1 cellular context compared by ENCODE assay signal in genomic region chr2:180991361-180991760, GRCh38.
TF ChIP-seq lines count a peak whose summit lies in the region.

No MANE protein-coding gene starts in this region.

TF ChIP-seq in WTC11, 78 proteins besides CTCF, POLR2A, EP300 and RAD21:
- no peak for TF ChIP-seq STAT6 (CRISPR knock-in tag; conservative IDR thresholded peaks at IDR 0.05; ENCODE audit: low read depth)
- TF ChIP-seq CREM (CRISPR knock-in tag; IDR thresholded peaks at IDR 0.05) = no peak
- no peak for TF ChIP-seq ZNF219 (CRISPR knock-in tag; IDR thresholded peaks at IDR 0.05; ENCODE audit: borderline replicate concordance)
- TF ChIP-seq ZNF232 (CRISPR knock-in tag; IDR thresholded peaks at IDR 0.05) = no peak
- no peak for TF ChIP-seq NR2C2 (CRISPR knock-in tag; IDR thresholded peaks at IDR 0.05)
- TF ChIP-seq NFE2L1 (CRISPR knock-in tag; IDR thresholded peaks at IDR 0.05) = no peak
- no peak for TF ChIP-seq GABPB1 (CRISPR knock-in tag; IDR thresholded peaks at IDR 0.05)
- no peak for TF ChIP-seq FOXK1 (CRISPR knock-in tag; IDR thresholded peaks at IDR 0.05)
- no peak for TF ChIP-seq E2F1 (CRISPR knock-in tag; IDR thresholded peaks at IDR 0.05)
- no peak for TF ChIP-seq CREB1 (CRISPR knock-in tag; IDR thresholded peaks at IDR 0.05)
